ENCODE assay signal across 11 cellular contexts in genomic region chr14:81550001-81550642, GRCh38. TPM values are rescaled to one million over a fixed set of nuclear protein-coding genes. Genes with fewer than 3 reads are reported as not detected.
DNase-seq lines count a peak whose midpoint lies in the region; ATAC-seq and TF ChIP-seq lines count a peak whose summit lies in the region.
"Had no signal": no experiment of that assay in that cellular context is flagged by ENCODE, and none has a peak within 500 bp of the region (broad histone marks: within the 10 kb centered on the region; RNA-seq: fewer than 3 reads in every experiment).

No MANE protein-coding gene starts in this region.

- no peak for TF ChIP-seq POLR2A in GM18505 (IDR thresholded peaks at IDR 0.05; ENCODE audit: borderline replicate concordance, extremely low read depth, insufficient read depth, insufficient read length)

- DNase-seq in HPDE6-E6E7 (ENCODE audit: extremely low spot score) (no peak), cardiac septum (ENCODE audit: low spot score) (no peak), DMS153 (lab: John Stamatoyannopoulos, UW) (no peak), hypothalamus (lab: John Stamatoyannopoulos, UW) (no peak)
- DNase-seq: anterior cingulate cortex, NCI-H345, SJCRH30 had no signal

- ATAC-seq in GM18505 (IDR thresholded peaks at IDR 0.05; ENCODE audit: unreplicated experiment) = peak; percentile 97
- ATAC-seq in GM19395 (IDR thresholded peaks at IDR 0.05; ENCODE audit: unreplicated experiment) = peak; percentile 99
- peak; percentile 95 for ATAC-seq in HG02852 (IDR thresholded peaks at IDR 0.05; ENCODE audit: unreplicated experiment)
- ATAC-seq in HG03521 (IDR thresholded peaks at IDR 0.05; ENCODE audit: unreplicated experiment) = peak; percentile 73

- intact Hi-C loops in cardiac septum (cut with DNase I) = no loop called here

RNA-seq across cellular contexts. Expression of gene SEL1L, which starts 16.5 kb away (rescaled TPM):
- total RNA-seq in cardiac septum = 64.8 TPM
